In the genomic region with DNA sequence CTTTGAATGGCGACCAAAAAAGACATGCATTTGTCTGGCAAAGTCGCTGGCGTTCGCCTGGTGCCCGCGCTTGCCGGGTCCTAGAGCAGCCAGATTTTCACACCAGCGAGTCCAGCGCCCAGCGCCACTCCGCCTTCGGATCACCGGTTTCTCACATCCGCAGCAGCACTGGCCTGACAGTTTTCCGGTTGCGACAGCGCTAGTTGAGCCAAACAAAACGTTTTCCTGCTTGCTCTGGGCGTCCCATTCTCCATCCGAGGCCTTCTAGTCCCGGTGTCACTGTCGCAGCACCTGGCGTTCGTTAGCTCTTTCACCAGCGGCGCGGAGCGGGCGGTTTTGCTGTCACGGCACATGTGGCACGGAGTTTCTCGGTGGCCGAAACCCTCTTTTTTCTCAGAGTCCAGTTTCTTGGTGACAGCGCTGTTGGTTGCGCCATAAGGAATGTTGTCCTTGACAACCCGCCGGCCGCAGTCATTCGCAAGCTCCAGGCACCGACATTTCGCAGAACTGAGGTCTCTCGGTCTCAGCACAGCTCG, we compare ENCODE assay signal across 8 cellular contexts. TPM values are rescaled to one million over a fixed set of nuclear protein-coding genes. Genes with fewer than 3 reads are reported as not detected.
DNase-seq lines count a peak whose midpoint lies in the region; ATAC-seq and TF ChIP-seq lines count a peak whose summit lies in the region.

No MANE protein-coding gene starts in this region.

- peak overlapping the region; percentile 100 for H3K27ac ChIP-seq in KOPT-K1 (ENCODE audit: low read depth, low read length, poor library complexity, severe bottlenecking)
- H3K27ac ChIP-seq in ascending aorta: peak overlapping the region; percentile 90 to 97
- peak overlapping the region; percentile 96 for H3K27ac ChIP-seq in skeletal muscle tissue (ENCODE audit: low read depth, low read length)

- no peaks in the 10 kb centered on the region for H3K36me3 ChIP-seq in KOPT-K1 (ENCODE audit: insufficient read depth, low read length)
- no peaks in the 10 kb centered on the region for H3K36me3 ChIP-seq in ascending aorta
- no peaks in the 10 kb centered on the region for H3K36me3 ChIP-seq in skeletal muscle tissue (ENCODE audit: control insufficient read depth in 3 of 3, insufficient read depth in 3 of 3, low read length in 3 of 3)

- intact Hi-C loops in ascending aorta (cut with DNase I): loop anchor here (1.0 to 2.0 kb wide), 3 partner anchors 42 to 129 kb away; partner anchors contain the start of gene ZNF131

- DNase-seq in EH (ENCODE audit: low read depth): peak; percentile 88
- DNase-seq in T-helper 1 cell: peak; percentile 45 to 93 (median 64)
- peak; percentile 68 to 93 for DNase-seq in ascending aorta (ENCODE audit: low spot score in 2 of 2)
- DNase-seq in NCI-H1436 treated with DMSO at 0.1 percent for 48 hours (lab: John Stamatoyannopoulos, UW): no peak

- no peaks in the 10 kb centered on the region for H3K27me3 ChIP-seq in ascending aorta
- peaks cover 32 to 67% (median 56%) of the 10 kb centered on the region in 3 donors for H3K27me3 ChIP-seq in skeletal muscle tissue (ENCODE audit: control insufficient read depth in 3 of 3, insufficient read depth in 3 of 3, low read length in 3 of 3)

- H3K4me3 ChIP-seq in ascending aorta (peak overlapping the region; percentile 72 to 76), iPS-18c (ENCODE audit: insufficient read depth, low read depth, low read length) (peak overlapping the region; percentile 39), skeletal muscle tissue (ENCODE audit: low read length in 3 of 3) (peak overlapping the region; percentile 75 to 78 (median 77))

- peak overlapping the region; percentile 80 to 83 (median 80) for H3K9ac ChIP-seq in skeletal muscle tissue (ENCODE audit: low read depth in 1 of 3, low read length in 3 of 3)

- H3K4me1 ChIP-seq in ascending aorta (peaks cover 0 to 4% of the 10 kb centered on the region in 2 donors), skeletal muscle tissue (ENCODE audit: control insufficient read depth in 3 of 3, insufficient read depth in 3 of 3, low read length in 3 of 3) (peaks cover 10 to 25% (median 16%) of the 10 kb centered on the region in 3 donors)

- ATAC-seq in GM21786 (IDR thresholded peaks at IDR 0.05; ENCODE audit: unreplicated experiment): peak; percentile 46

- TF ChIP-seq CTCF in ascending aorta (IDR thresholded peaks at IDR 0.05): no peak

- H3K9me3 ChIP-seq in KOPT-K1 (ENCODE audit: insufficient read depth, low read length, poor library complexity, severe bottlenecking) (peaks cover 24% of the 10 kb centered on the region), ascending aorta (no peaks in the 10 kb centered on the region), iPS-18c (ENCODE audit: control insufficient read depth, insufficient read depth, low read length) (peaks cover 5% of the 10 kb centered on the region), skeletal muscle tissue (ENCODE audit: control insufficient read depth in 3 of 3, low read length in 3 of 3) (no peaks in the 10 kb centered on the region)

RNA-seq across cellular contexts. Expression of gene ANXA2R, which starts 48.0 kb away (rescaled TPM):
- total RNA-seq in ascending aorta (5.1 TPM), skeletal muscle tissue (1.6 TPM)
